In genomic region chr13:27172495-27172842, GRCh38 we compare ENCODE assay signal across 1 cellular context.
TF ChIP-seq lines count a peak whose summit lies in the region.

No MANE protein-coding gene starts in this region.

TF ChIP-seq in K562, 482 proteins besides CTCF, POLR2A, EP300 and RAD21 (continued from another document):
- no peak for TF ChIP-seq ELK3 (CRISPR knock-in tag; IDR thresholded peaks at IDR 0.05)
- 0 out of 2 replicates have a peak, but pooled peaks have one; percentile 37 for TF ChIP-seq ZBTB40 (IDR thresholded peaks at IDR 0.05)
- no peak for TF ChIP-seq ZBTB40 (CRISPR knock-in tag; IDR thresholded peaks at IDR 0.05)
- 0 out of 4 replicates have a peak, but pooled peaks of 1 of the 2 experiments have one; percentile 1 for TF ChIP-seq TBL1XR1 (IDR thresholded peaks at IDR 0.05; ENCODE audit: low read length in 2 of 2)
- TF ChIP-seq DPF2 (IDR thresholded peaks at IDR 0.05), result peak; percentile 75; the same call in 1 of the 2 replicates
- no peak for TF ChIP-seq ZFP1 (CRISPR knock-in tag; IDR thresholded peaks at IDR 0.05)
- no peak for TF ChIP-seq RFX5 (IDR thresholded peaks at IDR 0.05; ENCODE audit: low read depth, low read length)
- TF ChIP-seq ZNF695 (CRISPR knock-in tag; IDR thresholded peaks at IDR 0.05), result no peak
- no peak for TF ChIP-seq PML (IDR thresholded peaks at IDR 0.05; ENCODE audit: low read length)
- no peak for TF ChIP-seq HDAC8 (tag; IDR thresholded peaks at IDR 0.05)
- TF ChIP-seq MED1 (CRISPR knock-in tag; IDR thresholded peaks at IDR 0.05; ENCODE audit: borderline replicate concordance), result no peak
- no peak for TF ChIP-seq RHOXF2B (CRISPR knock-in tag; conservative IDR thresholded peaks at IDR 0.05)
- no peak for TF ChIP-seq ZBTB7A (IDR thresholded peaks at IDR 0.05; ENCODE audit: borderline replicate concordance, control insufficient read depth, low read depth, low read length)
- TF ChIP-seq BRD9 (IDR thresholded peaks at IDR 0.05; ENCODE audit: low read depth, partially characterized antibody), result no peak
- no peak for TF ChIP-seq TARDBP (IDR thresholded peaks at IDR 0.05)
- TF ChIP-seq LEF1 (IDR thresholded peaks at IDR 0.05), result 0 out of 2 replicates have a peak, but pooled peaks have one; percentile 1
- no peak for TF ChIP-seq SMARCA4 (IDR thresholded peaks at IDR 0.05)
- TF ChIP-seq ZC3H11A (IDR thresholded peaks at IDR 0.05; ENCODE audit: low read depth, low read length), result no peak
- TF ChIP-seq ZNF584 (CRISPR knock-in tag; IDR thresholded peaks at IDR 0.05; ENCODE audit: low read depth), result no peak
- peak; percentile 50; the same call in 1 of the 2 replicates for TF ChIP-seq FOSL1 (tag; conservative IDR thresholded peaks at IDR 0.05)
